25 cellular contexts compared by ENCODE assay signal in the genomic region with DNA sequence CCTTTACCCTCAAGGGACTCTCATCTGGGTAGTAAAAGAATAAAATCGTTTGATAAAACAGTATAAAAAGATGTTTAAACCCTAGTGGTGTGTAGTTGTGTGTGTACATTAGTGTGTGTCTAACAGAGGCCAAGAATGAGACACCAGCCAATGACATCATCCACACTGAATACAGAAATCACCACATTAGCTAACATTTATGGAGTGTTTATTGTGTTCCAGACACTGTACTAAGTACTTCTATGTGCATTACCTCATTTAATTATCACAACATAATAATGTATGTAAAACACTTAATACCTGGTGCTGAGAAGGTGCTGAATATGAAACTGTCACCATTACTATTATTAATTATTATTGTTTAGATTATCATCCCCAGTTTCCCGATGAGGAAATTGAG. TPM values are rescaled to one million over a fixed set of nuclear protein-coding genes. Genes with fewer than 3 reads are reported as not detected.
A peak's percentile ranks its signal among the peaks of the same experiment; 100 is the strongest.
DNase-seq lines count a peak whose midpoint lies in the region; ATAC-seq, FAIRE-seq and TF ChIP-seq lines count a peak whose summit lies in the region.
"Had no signal": no experiment of that assay in that cellular context is flagged by ENCODE, and none has a peak within 500 bp of the region (broad histone marks: within the 10 kb centered on the region; RNA-seq: fewer than 3 reads in every experiment).

No MANE protein-coding gene starts in this region.

- no peaks in the 10 kb centered on the region for H3K79me2 ChIP-seq in HepG2 (ENCODE audit: insufficient read depth, low read length)

- H4K20me1 ChIP-seq in HepG2 (ENCODE audit: insufficient read depth, low read length), result no peaks in the 10 kb centered on the region
- H4K20me1 ChIP-seq: BLaER1 had no signal

- H3K4me3 Mint-ChIP-seq in immature natural killer cell, result peak overlapping the region in 1 of 5 donors; percentile 43
- H3K4me3 Mint-ChIP-seq: CD14-positive monocyte; CD4-positive, alpha-beta memory T cell; CD4-positive, CD25-positive, alpha-beta regulatory T cell; CD8-positive, alpha-beta memory T cell had no signal

- H3K9ac ChIP-seq in HepG2 (ENCODE audit: insufficient read depth, low read depth, low read length), result no peak overlapping the region
- H3K9ac ChIP-seq: BLaER1 had no signal

- H3K9me3 ChIP-seq in HepG2 (ENCODE audit: low read length) (no peaks in the 10 kb centered on the region), right lobe of liver (no peaks in the 10 kb centered on the region)
- H3K9me3 ChIP-seq: BE2C, BLaER1 had no signal

- no peaks in the 10 kb centered on the region for H3K27me3 ChIP-seq in HepG2 (ENCODE audit: control insufficient read depth in 1 of 2, insufficient read depth in 2 of 2, low read length in 2 of 2)
- H3K27me3 ChIP-seq in right lobe of liver, result no peaks in the 10 kb centered on the region
- H3K27me3 ChIP-seq: BE2C, BLaER1 had no signal

- H3K27me3 Mint-ChIP-seq in immature natural killer cell (ENCODE audit: low read depth in 3 of 3), result peaks cover 3 to 7% (median 7%) of the 10 kb centered on the region in 3 donors

- POLR2A ChIA-PET in HepG2 (lab: Yijun Ruan, JAX), result no interaction called here

- no peak overlapping the region for H2AFZ ChIP-seq in HepG2 (ENCODE audit: low read length)

- H3K4me2 ChIP-seq in HepG2 (ENCODE audit: low read depth, low read length), result no peak overlapping the region
- H3K4me2 ChIP-seq: BLaER1 had no signal

- peak overlapping the region in 4 of 6 donors; percentile 29 to 75 (median 38) for H3K27ac Mint-ChIP-seq in immature natural killer cell
- H3K27ac Mint-ChIP-seq: CD4-positive, alpha-beta memory T cell; CD4-positive, CD25-positive, alpha-beta regulatory T cell; CD8-positive, alpha-beta memory T cell had no signal

- intact Hi-C loops in HepG2 (cut with micrococcal nuclease; ENCODE audit: unreplicated experiment), result loop anchor here (2.0 kb wide), 1 partner anchor 177 kb away; no protein-coding TSS in a partner anchor
- intact Hi-C loops in right lobe of liver (cut with DNase I), result no loop called here
- intact Hi-C loops in left colon (cut with DNase I, micrococcal nuclease), result loop anchor here in 1 of 2 donors (10.0 kb wide), 1 partner anchor 527 kb away; no protein-coding TSS in a partner anchor

- DNase-seq in HepG2 (ENCODE audit: low spot score) (no peak), right lobe of liver (no peak), immature natural killer cell (no peak), left colon (no peak)
- no peak for DNase-seq in activated CD4-positive, alpha-beta T cell treated with anti-CD3 and anti-CD28 coated beads for 48 hours
- DNase-seq: ACHN; BE2C; C1 segment of cervical spinal cord; CD4-positive, alpha-beta memory T cell; CD4-positive, CD25-positive, alpha-beta regulatory T cell; CD8-positive, alpha-beta memory T cell; COR-L47; DMS 273 treated with DMSO at 0.1 percent for 48 hours; DMS153; DMS53; DMS79; DND-41; EL; GDM1 had no signal

- H3K9me3 Mint-ChIP-seq in immature natural killer cell, result no peaks in the 10 kb centered on the region
- H3K9me3 Mint-ChIP-seq: CD8-positive, alpha-beta memory T cell had no signal

- no peaks in the 10 kb centered on the region for H3K36me3 Mint-ChIP-seq in immature natural killer cell
- H3K36me3 Mint-ChIP-seq: CD14-positive monocyte; CD4-positive, alpha-beta memory T cell; CD4-positive, CD25-positive, alpha-beta regulatory T cell; CD8-positive, alpha-beta memory T cell had no signal

- TF ChIP-seq POLR2A in HepG2 (IDR thresholded peaks at IDR 0.05; ENCODE audit: insufficient read depth in 1 of 2, low read depth in 2 of 2, low read length in 2 of 2), result no peak
- no peak for TF ChIP-seq POLR2A in right lobe of liver (IDR thresholded peaks at IDR 0.05)

- ATAC-seq in HepG2 (no peak), right lobe of liver (no peak), left colon (no peak)
- ATAC-seq: GM12878 had no signal

- 0% methylated on average over 2 of the region's 2 CpGs for WGBS in HepG2 (ENCODE audit: low lambda C conversion rate)
- WGBS in right lobe of liver (ENCODE audit: insufficient coverage, low coverage, low lambda C conversion rate, missing lambda C conversion rate), result 25% methylated on average over 2 of the region's 2 CpGs

- H3K4me3 ChIP-seq in HepG2 (replicated peaks in 1 of 3; ENCODE audit: insufficient read depth in 1 of 3, low read depth in 2 of 3, low read length in 3 of 3), result no peak overlapping the region
- no peak overlapping the region for H3K4me3 ChIP-seq in right lobe of liver
- H3K4me3 ChIP-seq: BLaER1, GM12878 had no signal

- H3K27ac ChIP-seq in HepG2 (ENCODE audit: extremely low read length, insufficient read depth, low read length), result no peak overlapping the region
- no peak overlapping the region for H3K27ac ChIP-seq in right lobe of liver
- H3K27ac ChIP-seq: 22Rv1, BLaER1 had no signal

- H3K36me3 ChIP-seq in HepG2 (replicated peaks in 1 of 2; ENCODE audit: control insufficient read depth in 1 of 2, insufficient read depth in 2 of 2, low read length in 2 of 2), result no peaks in the 10 kb centered on the region
- H3K36me3 ChIP-seq in right lobe of liver, result no peaks in the 10 kb centered on the region
- H3K36me3 ChIP-seq: BE2C, BLaER1 had no signal

- TF ChIP-seq CTCF in HepG2 (CRISPR knock-in tag; IDR thresholded peaks at IDR 0.05) (no peak), right lobe of liver (IDR thresholded peaks at IDR 0.05) (no peak)

- H3K4me1 Mint-ChIP-seq in immature natural killer cell, result peaks cover 40 to 51% of the 10 kb centered on the region in 2 donors
- H3K4me1 Mint-ChIP-seq: CD14-positive monocyte had no signal

- TF ChIP-seq EP300 in HepG2 (IDR thresholded peaks at IDR 0.05; ENCODE audit: low read depth in 2 of 2, low read length in 2 of 2) (no peak), HepG2 (CRISPR knock-in tag; IDR thresholded peaks at IDR 0.05; ENCODE audit: borderline replicate concordance) (no peak)

- no peaks in the 10 kb centered on the region for H3K4me1 ChIP-seq in HepG2 (ENCODE audit: insufficient read depth, low read length)
- H3K4me1 ChIP-seq in right lobe of liver, result no peaks in the 10 kb centered on the region
- H3K4me1 ChIP-seq: BE2C, BLaER1 had no signal

- no peak for TF ChIP-seq RAD21 in HepG2 (CRISPR knock-in tag; IDR thresholded peaks at IDR 0.05)

- CTCF ChIA-PET in HepG2 (lab: Yijun Ruan, JAX; ENCODE audit: low intra/inter-chr PET ratio, low total read pairs), result no interaction called here

- FAIRE-seq in HepG2 (lab: Jason Lieb, UNC), result no peak
- FAIRE-seq: GM12878, GM12892, GM18507 had no signal

- BruUV-seq in HepG2 (replicated peaks; lab: Mats Ljungman, UMichigan), result no TSS peak

- in situ Hi-C loops in HepG2 (cut with HindIII; ENCODE audit: extremely low pct_ligation_motif_present, low pct_unique_long_range_greater_than_20kb), result loop anchor here (10.0 kb wide), 1 partner anchor 527 kb away; no protein-coding TSS in a partner anchor

TF ChIP-seq in HepG2, 621 proteins besides CTCF, POLR2A, EP300 and RAD21 (continues in another document):
- TF ChIP-seq MIXL1 (CRISPR knock-in tag; IDR thresholded peaks at IDR 0.05), result no peak

RNA-seq across cellular contexts. Expression of gene UQCRFS1, which starts 49.1 kb away (rescaled TPM):
- total RNA-seq in HepG2 (2016; rRNA removed; fragmentation: Illumina TruSeq; extraction: Trizol) (51.1 and 59.2 TPM in 2 replicates), right lobe of liver (10 to 100 TPM; 23.9 to 39.0 (median 27.5) TPM), left colon (10 to 100 TPM; 78.1 to 95.9 TPM)
- 32.8 and 38.5 TPM in 2 replicates for total RNA-seq in HepG2 (2016; cell fraction: cytosol; rRNA removed; fragmentation: Illumina TruSeq; extraction: Trizol; ENCODE audit: low read depth)
- 50.1 and 62.4 TPM in 2 replicates for total RNA-seq in HepG2 (2016; cell fraction: insoluble cytoplasmic fraction; rRNA removed; fragmentation: Illumina TruSeq; extraction: Trizol)
- total RNA-seq in HepG2 (2016; cell fraction: membrane; rRNA removed; fragmentation: Illumina TruSeq; extraction: Trizol), result 42.1 and 44.3 TPM in 2 replicates
- total RNA-seq in HepG2 (2016; cell fraction: nucleus; rRNA removed; fragmentation: Illumina TruSeq; extraction: Trizol), result 23.6 and 24.1 TPM in 2 replicates
- polyA plus RNA-seq in HepG2 (2011; rRNA removed) (39.5 and 49.5 TPM in 2 replicates), immature natural killer cell (10 to 100 TPM; 68.0 to 95.0 (median 83.7) TPM)
- 40.4 and 43.1 TPM in 2 replicates for polyA plus RNA-seq in HepG2 (2011; cell fraction: cytosol; rRNA removed)
- 14.5 and 15.8 TPM in 2 replicates for polyA plus RNA-seq in HepG2 (2011; cell fraction: nucleus; rRNA removed)
- polyA plus RNA-seq in HepG2 (2012), result 31.6 and 34.2 TPM in 2 replicates
- 46.9 and 48.1 TPM in 2 replicates for polyA plus RNA-seq in HepG2 (2016; cell fraction: cytosol; fragmentation: Illumina TruSeq; extraction: Trizol; ENCODE audit: low read depth)
- polyA plus RNA-seq in HepG2 (2016; cell fraction: insoluble cytoplasmic fraction; fragmentation: Illumina TruSeq; extraction: Trizol; ENCODE audit: low read depth), result 62.8 and 64.7 TPM in 2 replicates
- polyA plus RNA-seq in HepG2 (2016; cell fraction: membrane; fragmentation: Illumina TruSeq; extraction: Trizol; ENCODE audit: low read depth), result 40.7 and 41.8 TPM in 2 replicates
- polyA plus RNA-seq in HepG2 (2016; cell fraction: nucleus; fragmentation: Illumina TruSeq; extraction: Trizol; ENCODE audit: insufficient read depth, low read depth), result 26.2 and 27.9 TPM in 2 replicates
- 44.4 and 46.6 TPM in 2 replicates for polyA minus RNA-seq in HepG2 (2011; rRNA and poly(A)+ RNA removed; ENCODE audit: low replicate concordance)
- 20.7 and 21.3 TPM in 2 replicates for polyA minus RNA-seq in HepG2 (2011; cell fraction: cytosol; rRNA and poly(A)+ RNA removed)
- 24.2 and 28.1 TPM in 2 replicates for polyA minus RNA-seq in HepG2 (2011; cell fraction: nucleus; rRNA and poly(A)+ RNA removed)
